Comparison of ENCODE assay signal across 1 cellular context in the genomic region with DNA sequence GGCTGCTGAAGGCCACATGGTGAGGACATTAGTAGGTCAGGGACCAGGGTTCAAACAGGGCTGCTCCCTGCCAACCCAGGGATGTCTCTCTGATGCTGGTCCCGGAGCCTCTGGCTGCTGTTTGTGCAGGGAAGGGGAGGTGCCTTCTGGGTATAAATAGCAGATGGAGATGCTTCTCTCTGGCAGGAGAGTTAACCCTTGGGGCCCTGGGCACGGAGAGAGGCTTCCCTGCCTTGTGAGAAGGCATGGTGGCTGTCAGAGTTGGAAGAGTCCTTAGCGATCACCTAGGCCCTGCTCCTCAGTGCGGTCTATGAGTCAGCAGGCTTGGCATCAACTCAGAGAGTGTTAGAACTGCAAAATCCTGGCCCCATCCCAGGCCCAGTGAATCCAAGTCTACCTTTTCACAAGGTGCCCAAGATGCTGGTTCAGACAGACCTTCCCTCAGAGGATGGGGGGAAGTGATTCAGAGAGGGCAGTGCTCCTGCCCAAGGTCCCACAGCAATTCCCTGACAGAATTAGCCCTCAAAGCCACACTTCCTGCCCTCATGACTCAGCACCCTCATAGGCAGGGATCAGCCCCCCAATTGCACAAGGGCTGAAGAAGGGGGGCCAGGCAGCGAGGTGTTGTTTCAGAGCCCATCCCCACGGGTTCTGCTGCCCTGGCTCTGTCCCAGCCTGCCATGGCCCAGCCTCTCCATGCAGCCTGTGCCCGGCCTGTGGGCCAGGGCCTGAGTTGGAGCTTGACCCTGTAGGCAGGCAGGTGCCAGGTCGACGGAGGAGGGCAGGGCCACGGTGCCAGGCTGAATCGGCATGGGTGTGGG.
TF ChIP-seq lines count a peak whose summit lies in the region.

No MANE protein-coding gene starts in this region.

TF ChIP-seq in HCT116, 20 proteins besides CTCF, POLR2A, EP300 and RAD21:
- TF ChIP-seq SRF (IDR thresholded peaks at IDR 0.05; ENCODE audit: low read depth) (no peak), SIN3A (IDR thresholded peaks at IDR 0.05; ENCODE audit: low read depth) (no peak), SP1 (IDR thresholded peaks at IDR 0.05; ENCODE audit: low read depth) (no peak), ZFX (IDR thresholded peaks at IDR 0.05) (peak; percentile 36; the same call in 1 of the 2 replicates), EZH2 (IDR thresholded peaks at IDR 0.05) (no peak), TCF7L2 (IDR thresholded peaks at IDR 0.05; ENCODE audit: borderline replicate concordance, extremely low read depth, insufficient read depth, insufficient read length) (peak; percentile 9), YY1 (IDR thresholded peaks at IDR 0.05; ENCODE audit: extremely low read depth, insufficient replicate concordance, low read depth, low read length) (peak; percentile 11), ELF1 (IDR thresholded peaks at IDR 0.05; ENCODE audit: borderline replicate concordance, low read depth) (no peak), CEBPB (IDR thresholded peaks at IDR 0.05; ENCODE audit: low read depth) (peak; percentile 65; the same call in 1 of the 2 replicates), FOSL1 (IDR thresholded peaks at IDR 0.05; ENCODE audit: low read depth) (peak; percentile 79), CBX3 (IDR thresholded peaks at IDR 0.05; ENCODE audit: low read depth) (peak; percentile 20; the same call in 1 of the 2 replicates), EGR1 (IDR thresholded peaks at IDR 0.05; ENCODE audit: low read depth) (no peak), POLR2AphosphoS5 (IDR thresholded peaks at IDR 0.05; ENCODE audit: low read depth, low read length) (peak; percentile 52; the same call in 1 of the 2 replicates), JUND (IDR thresholded peaks at IDR 0.05) (peak; percentile 68; the same call in 1 of the 2 replicates), EZH2phosphoT487 (IDR thresholded peaks at IDR 0.05; ENCODE audit: borderline replicate concordance) (no peak), ZNF274 (IDR thresholded peaks at IDR 0.05; ENCODE audit: low read depth, low read length) (no peak)
- TF ChIP-seq, protein P1, sequence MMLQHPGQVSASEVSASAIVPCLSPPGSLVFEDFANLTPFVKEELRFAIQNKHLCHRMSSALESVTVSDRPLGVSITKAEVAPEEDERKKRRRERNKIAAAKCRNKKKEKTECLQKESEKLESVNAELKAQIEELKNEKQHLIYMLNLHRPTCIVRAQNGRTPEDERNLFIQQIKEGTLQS (IDR thresholded peaks at IDR 0.05) = no peak
- TF ChIP-seq, protein P2, sequence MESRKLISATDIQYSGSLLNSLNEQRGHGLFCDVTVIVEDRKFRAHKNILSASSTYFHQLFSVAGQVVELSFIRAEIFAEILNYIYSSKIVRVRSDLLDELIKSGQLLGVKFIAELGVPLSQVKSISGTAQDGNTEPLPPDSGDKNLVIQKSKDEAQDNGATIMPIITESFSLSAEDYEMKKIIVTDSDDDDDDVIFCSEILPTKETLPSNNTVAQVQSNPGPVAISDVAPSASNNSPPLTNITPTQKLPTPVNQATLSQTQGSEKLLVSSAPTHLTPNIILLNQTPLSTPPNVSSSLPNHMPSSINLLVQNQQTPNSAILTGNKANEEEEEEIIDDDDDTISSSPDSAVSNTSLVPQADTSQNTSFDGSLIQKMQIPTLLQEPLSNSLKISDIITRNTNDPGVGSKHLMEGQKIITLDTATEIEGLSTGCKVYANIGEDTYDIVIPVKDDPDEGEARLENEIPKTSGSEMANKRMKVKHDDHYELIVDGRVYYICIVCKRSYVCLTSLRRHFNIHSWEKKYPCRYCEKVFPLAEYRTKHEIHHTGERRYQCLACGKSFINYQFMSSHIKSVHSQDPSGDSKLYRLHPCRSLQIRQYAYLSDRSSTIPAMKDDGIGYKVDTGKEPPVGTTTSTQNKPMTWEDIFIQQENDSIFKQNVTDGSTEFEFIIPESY (IDR thresholded peaks at IDR 0.05; ENCODE audit: extremely low read depth, insufficient replicate concordance, low read length) = no peak
- TF ChIP-seq, protein P3, sequence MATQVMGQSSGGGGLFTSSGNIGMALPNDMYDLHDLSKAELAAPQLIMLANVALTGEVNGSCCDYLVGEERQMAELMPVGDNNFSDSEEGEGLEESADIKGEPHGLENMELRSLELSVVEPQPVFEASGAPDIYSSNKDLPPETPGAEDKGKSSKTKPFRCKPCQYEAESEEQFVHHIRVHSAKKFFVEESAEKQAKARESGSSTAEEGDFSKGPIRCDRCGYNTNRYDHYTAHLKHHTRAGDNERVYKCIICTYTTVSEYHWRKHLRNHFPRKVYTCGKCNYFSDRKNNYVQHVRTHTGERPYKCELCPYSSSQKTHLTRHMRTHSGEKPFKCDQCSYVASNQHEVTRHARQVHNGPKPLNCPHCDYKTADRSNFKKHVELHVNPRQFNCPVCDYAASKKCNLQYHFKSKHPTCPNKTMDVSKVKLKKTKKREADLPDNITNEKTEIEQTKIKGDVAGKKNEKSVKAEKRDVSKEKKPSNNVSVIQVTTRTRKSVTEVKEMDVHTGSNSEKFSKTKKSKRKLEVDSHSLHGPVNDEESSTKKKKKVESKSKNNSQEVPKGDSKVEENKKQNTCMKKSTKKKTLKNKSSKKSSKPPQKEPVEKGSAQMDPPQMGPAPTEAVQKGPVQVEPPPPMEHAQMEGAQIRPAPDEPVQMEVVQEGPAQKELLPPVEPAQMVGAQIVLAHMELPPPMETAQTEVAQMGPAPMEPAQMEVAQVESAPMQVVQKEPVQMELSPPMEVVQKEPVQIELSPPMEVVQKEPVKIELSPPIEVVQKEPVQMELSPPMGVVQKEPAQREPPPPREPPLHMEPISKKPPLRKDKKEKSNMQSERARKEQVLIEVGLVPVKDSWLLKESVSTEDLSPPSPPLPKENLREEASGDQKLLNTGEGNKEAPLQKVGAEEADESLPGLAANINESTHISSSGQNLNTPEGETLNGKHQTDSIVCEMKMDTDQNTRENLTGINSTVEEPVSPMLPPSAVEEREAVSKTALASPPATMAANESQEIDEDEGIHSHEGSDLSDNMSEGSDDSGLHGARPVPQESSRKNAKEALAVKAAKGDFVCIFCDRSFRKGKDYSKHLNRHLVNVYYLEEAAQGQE (IDR thresholded peaks at IDR 0.05; ENCODE audit: low read depth) = no peak
- TF ChIP-seq, protein P4, sequence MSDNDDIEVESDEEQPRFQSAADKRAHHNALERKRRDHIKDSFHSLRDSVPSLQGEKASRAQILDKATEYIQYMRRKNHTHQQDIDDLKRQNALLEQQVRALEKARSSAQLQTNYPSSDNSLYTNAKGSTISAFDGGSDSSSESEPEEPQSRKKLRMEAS (IDR thresholded peaks at IDR 0.05) = peak; percentile 67
TF ChIP-seq in HCT116: peak in this region for 9.
